In the genomic region with DNA sequence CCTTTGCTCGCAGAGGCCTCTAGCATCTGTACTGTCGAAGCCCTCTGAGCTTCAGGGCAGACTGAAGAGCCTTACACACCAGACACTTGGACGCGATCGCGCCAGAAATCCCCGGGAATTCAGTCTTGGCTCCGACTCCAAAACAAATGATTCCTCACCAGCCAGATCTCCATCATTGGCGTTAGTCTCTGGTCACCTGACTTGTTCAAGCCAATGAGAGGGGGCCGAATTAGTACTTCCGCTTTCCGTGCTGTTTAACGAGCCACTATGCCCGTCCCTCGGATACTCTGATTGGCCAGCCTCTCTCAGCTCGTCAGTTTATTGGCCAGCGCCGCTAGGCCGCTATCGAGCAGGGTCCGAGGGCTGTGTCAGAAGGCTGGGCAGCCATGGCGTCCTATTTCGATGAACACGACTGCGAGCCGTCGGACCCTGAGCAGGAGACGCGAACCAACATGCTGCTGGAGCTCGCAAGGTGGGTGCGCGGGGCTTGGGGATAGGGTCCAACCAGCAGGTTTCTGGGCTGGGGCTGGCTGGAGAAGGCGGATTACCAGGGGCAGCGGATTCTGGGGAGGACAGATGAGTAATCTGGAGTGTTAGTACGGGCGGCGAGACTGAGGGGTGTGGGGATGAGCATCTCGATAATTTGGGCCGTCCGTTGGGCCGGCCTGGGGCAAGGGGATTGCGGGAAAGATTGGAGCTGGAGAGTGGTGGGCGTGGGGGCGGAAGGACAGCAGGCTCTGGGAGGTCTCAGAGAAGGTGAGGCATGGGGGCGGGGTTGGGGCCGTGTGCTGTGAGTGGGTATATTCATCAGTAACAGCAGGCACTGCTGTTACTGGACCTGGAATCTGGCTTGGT, we compare ENCODE assay signal across 1 cellular context.
TF ChIP-seq lines count a peak whose summit lies in the region.

A gene with protein sequence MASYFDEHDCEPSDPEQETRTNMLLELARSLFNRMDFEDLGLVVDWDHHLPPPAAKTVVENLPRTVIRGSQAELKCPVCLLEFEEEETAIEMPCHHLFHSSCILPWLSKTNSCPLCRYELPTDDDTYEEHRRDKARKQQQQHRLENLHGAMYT (plus strand): TSS at position 368 of the 855 bp plus-strand sequence. CDS start 19 bp downstream, at position 387.

TF ChIP-seq in K562, 482 proteins besides CTCF, POLR2A, EP300 and RAD21 (continued from another document and continues in another):
- TF ChIP-seq, protein P1, sequence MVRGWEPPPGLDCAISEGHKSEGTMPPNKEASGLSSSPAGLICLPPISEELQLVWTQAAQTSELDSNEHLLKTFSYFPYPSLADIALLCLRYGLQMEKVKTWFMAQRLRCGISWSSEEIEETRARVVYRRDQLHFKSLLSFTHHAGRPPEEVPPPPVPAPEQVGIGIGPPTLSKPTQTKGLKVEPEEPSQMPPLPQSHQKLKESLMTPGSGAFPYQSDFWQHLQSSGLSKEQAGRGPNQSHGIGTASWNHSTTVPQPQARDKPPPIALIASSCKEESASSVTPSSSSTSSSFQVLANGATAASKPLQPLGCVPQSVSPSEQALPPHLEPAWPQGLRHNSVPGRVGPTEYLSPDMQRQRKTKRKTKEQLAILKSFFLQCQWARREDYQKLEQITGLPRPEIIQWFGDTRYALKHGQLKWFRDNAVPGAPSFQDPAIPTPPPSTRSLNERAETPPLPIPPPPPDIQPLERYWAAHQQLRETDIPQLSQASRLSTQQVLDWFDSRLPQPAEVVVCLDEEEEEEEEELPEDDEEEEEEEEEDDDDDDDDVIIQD (CRISPR knock-in tag; IDR thresholded peaks at IDR 0.05): no peak
- TF ChIP-seq SUPT5H (IDR thresholded peaks at IDR 0.05): peak; percentile 90
- TF ChIP-seq EHMT2 (IDR thresholded peaks at IDR 0.05): 0 out of 2 replicates have a peak, but pooled peaks have one; percentile 18
- no peak; the same call in none of the 2 replicates for TF ChIP-seq HCFC1 (IDR thresholded peaks at IDR 0.05; ENCODE audit: low read depth, low read length)
- TF ChIP-seq TGIF2 (CRISPR knock-in tag; IDR thresholded peaks at IDR 0.05): no peak
- no peak for TF ChIP-seq ZNF311 (CRISPR knock-in tag; IDR thresholded peaks at IDR 0.05)
- TF ChIP-seq MYC (IDR thresholded peaks at IDR 0.05; ENCODE audit: low read depth, low read length): peak; percentile 53
- peak; percentile 24; the same call in 1 of the 2 replicates for TF ChIP-seq MYC (CRISPR knock-in tag; IDR thresholded peaks at IDR 0.05; ENCODE audit: borderline replicate concordance, low read depth)
- no peak for TF ChIP-seq THRA (IDR thresholded peaks at IDR 0.05)
- TF ChIP-seq RBM34 (IDR thresholded peaks at IDR 0.05; ENCODE audit: borderline replicate concordance, insufficient read depth, low read length): no peak
- no peak for TF ChIP-seq SMAD2 (IDR thresholded peaks at IDR 0.05; ENCODE audit: low read depth, low read length)
- TF ChIP-seq SMARCC2 (IDR thresholded peaks at IDR 0.05; ENCODE audit: low read depth): no peak
- TF ChIP-seq SP1 (CRISPR knock-in tag; IDR thresholded peaks at IDR 0.05): 0 out of 2 replicates have a peak, but pooled peaks have one; percentile 39
- TF ChIP-seq MLLT1 (IDR thresholded peaks at IDR 0.05): peak; percentile 44 to 71; a peak in 2 of 4 replicates
- TF ChIP-seq ZNF592 (IDR thresholded peaks at IDR 0.05): peak; percentile 26; the same call in 1 of the 2 replicates
- TF ChIP-seq RBM15 (IDR thresholded peaks at IDR 0.05; ENCODE audit: insufficient read depth, low read length): no peak
- TF ChIP-seq MECOM (CRISPR knock-in tag; IDR thresholded peaks at IDR 0.05): no peak
- TF ChIP-seq CHD1 (IDR thresholded peaks at IDR 0.05; ENCODE audit: low read length): no peak
- no peak for TF ChIP-seq RBM39 (optimal IDR thresholded peaks at IDR 0.05; ENCODE audit: low read depth, low read length)
- TF ChIP-seq, protein P2, sequence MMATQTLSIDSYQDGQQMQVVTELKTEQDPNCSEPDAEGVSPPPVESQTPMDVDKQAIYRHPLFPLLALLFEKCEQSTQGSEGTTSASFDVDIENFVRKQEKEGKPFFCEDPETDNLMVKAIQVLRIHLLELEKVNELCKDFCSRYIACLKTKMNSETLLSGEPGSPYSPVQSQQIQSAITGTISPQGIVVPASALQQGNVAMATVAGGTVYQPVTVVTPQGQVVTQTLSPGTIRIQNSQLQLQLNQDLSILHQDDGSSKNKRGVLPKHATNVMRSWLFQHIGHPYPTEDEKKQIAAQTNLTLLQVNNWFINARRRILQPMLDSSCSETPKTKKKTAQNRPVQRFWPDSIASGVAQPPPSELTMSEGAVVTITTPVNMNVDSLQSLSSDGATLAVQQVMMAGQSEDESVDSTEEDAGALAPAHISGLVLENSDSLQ (IDR thresholded peaks at IDR 0.05): no peak; the same call in 1 of the 2 replicates
- no peak for TF ChIP-seq CBX3 (IDR thresholded peaks at IDR 0.05; ENCODE audit: borderline replicate concordance in 1 of 2, low read length in 2 of 2)
- TF ChIP-seq CBX2 (IDR thresholded peaks at IDR 0.05; ENCODE audit: insufficient read depth, low read length, poor library complexity, severe bottlenecking): no peak
- no peak for TF ChIP-seq STAT5A (IDR thresholded peaks at IDR 0.05; ENCODE audit: borderline replicate concordance, low read length)
- no peak for TF ChIP-seq CBFB (CRISPR knock-in tag; IDR thresholded peaks at IDR 0.05)
- peak; percentile 81 for TF ChIP-seq RBM25 (IDR thresholded peaks at IDR 0.05; ENCODE audit: low read depth, low read length, severe bottlenecking)
- TF ChIP-seq, protein P3, sequence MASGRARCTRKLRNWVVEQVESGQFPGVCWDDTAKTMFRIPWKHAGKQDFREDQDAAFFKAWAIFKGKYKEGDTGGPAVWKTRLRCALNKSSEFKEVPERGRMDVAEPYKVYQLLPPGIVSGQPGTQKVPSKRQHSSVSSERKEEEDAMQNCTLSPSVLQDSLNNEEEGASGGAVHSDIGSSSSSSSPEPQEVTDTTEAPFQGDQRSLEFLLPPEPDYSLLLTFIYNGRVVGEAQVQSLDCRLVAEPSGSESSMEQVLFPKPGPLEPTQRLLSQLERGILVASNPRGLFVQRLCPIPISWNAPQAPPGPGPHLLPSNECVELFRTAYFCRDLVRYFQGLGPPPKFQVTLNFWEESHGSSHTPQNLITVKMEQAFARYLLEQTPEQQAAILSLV (tag; IDR thresholded peaks at IDR 0.05): no peak
- TF ChIP-seq TAF1 (IDR thresholded peaks at IDR 0.05; ENCODE audit: control insufficient read depth, extremely low read depth, insufficient read depth, low read length, severe bottlenecking): peak; percentile 76
- TF ChIP-seq ZNF766 (CRISPR knock-in tag; conservative IDR thresholded peaks at IDR 0.05): peak; percentile 43; the same call in 1 of the 2 replicates
- TF ChIP-seq SREBF1 (IDR thresholded peaks at IDR 0.05; ENCODE audit: borderline replicate concordance, low read depth, low read length): peak; percentile 81
- TF ChIP-seq POLR2G (IDR thresholded peaks at IDR 0.05; ENCODE audit: low read depth, low read length): peak; percentile 93
- TF ChIP-seq NCOA1 (IDR thresholded peaks at IDR 0.05; ENCODE audit: low read depth): no peak; the same call in 1 of the 2 replicates
- no peak for TF ChIP-seq SIRT6 (IDR thresholded peaks at IDR 0.05; ENCODE audit: low read depth, low read length)
- TF ChIP-seq, protein P4, sequence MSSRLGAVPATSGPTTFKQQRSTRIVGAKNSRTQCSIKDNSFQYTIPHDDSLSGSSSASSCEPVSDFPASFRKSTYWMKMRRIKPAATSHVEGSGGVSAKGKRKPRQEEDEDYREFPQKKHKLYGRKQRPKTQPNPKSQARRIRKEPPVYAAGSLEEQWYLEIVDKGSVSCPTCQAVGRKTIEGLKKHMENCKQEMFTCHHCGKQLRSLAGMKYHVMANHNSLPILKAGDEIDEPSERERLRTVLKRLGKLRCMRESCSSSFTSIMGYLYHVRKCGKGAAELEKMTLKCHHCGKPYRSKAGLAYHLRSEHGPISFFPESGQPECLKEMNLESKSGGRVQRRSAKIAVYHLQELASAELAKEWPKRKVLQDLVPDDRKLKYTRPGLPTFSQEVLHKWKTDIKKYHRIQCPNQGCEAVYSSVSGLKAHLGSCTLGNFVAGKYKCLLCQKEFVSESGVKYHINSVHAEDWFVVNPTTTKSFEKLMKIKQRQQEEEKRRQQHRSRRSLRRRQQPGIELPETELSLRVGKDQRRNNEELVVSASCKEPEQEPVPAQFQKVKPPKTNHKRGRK (tag; IDR thresholded peaks at IDR 0.05): no peak
- TF ChIP-seq, protein P5, sequence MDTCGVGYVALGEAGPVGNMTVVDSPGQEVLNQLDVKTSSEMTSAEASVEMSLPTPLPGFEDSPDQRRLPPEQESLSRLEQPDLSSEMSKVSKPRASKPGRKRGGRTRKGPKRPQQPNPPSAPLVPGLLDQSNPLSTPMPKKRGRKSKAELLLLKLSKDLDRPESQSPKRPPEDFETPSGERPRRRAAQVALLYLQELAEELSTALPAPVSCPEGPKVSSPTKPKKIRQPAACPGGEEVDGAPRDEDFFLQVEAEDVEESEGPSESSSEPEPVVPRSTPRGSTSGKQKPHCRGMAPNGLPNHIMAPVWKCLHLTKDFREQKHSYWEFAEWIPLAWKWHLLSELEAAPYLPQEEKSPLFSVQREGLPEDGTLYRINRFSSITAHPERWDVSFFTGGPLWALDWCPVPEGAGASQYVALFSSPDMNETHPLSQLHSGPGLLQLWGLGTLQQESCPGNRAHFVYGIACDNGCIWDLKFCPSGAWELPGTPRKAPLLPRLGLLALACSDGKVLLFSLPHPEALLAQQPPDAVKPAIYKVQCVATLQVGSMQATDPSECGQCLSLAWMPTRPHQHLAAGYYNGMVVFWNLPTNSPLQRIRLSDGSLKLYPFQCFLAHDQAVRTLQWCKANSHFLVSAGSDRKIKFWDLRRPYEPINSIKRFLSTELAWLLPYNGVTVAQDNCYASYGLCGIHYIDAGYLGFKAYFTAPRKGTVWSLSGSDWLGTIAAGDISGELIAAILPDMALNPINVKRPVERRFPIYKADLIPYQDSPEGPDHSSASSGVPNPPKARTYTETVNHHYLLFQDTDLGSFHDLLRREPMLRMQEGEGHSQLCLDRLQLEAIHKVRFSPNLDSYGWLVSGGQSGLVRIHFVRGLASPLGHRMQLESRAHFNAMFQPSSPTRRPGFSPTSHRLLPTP (IDR thresholded peaks at IDR 0.05; ENCODE audit: borderline replicate concordance, extremely low read depth, insufficient read length): no peak
- TF ChIP-seq EGR1 (conservative IDR thresholded peaks at IDR 0.05): peak; percentile 72
- no peak; the same call in 1 of the 2 replicates for TF ChIP-seq ZNF175 (CRISPR knock-in tag; IDR thresholded peaks at IDR 0.05; ENCODE audit: low read depth)
- TF ChIP-seq SIN3A (IDR thresholded peaks at IDR 0.05; ENCODE audit: borderline replicate concordance in 2 of 2, control insufficient read depth in 1 of 2, low read depth in 2 of 2, low read length in 2 of 2): peak; percentile 58 to 68; a peak in 1 of 4 replicates
- TF ChIP-seq PHTF2 (CRISPR knock-in tag; IDR thresholded peaks at IDR 0.05): no peak
- no peak for TF ChIP-seq THRAP3 (IDR thresholded peaks at IDR 0.05; ENCODE audit: borderline replicate concordance)
- no peak for TF ChIP-seq FOXP1 (CRISPR knock-in tag; IDR thresholded peaks at IDR 0.05)
- no peak for TF ChIP-seq SRSF9 (IDR thresholded peaks at IDR 0.05; ENCODE audit: borderline replicate concordance, low read depth, low read length)
- TF ChIP-seq ZNF253 (CRISPR knock-in tag; conservative IDR thresholded peaks at IDR 0.05): no peak
- no peak for TF ChIP-seq GATAD2B (IDR thresholded peaks at IDR 0.05; ENCODE audit: borderline replicate concordance)
